8 cellular contexts compared by ENCODE assay signal in genomic region chr1:70355111-70355407, GRCh38. TPM values are rescaled to one million over a fixed set of nuclear protein-coding genes. Genes with fewer than 3 reads are reported as not detected.
A peak's percentile ranks its signal among the peaks of the same experiment; 100 is the strongest.
DNase-seq lines count a peak whose midpoint lies in the region; ATAC-seq and TF ChIP-seq lines count a peak whose summit lies in the region.

No MANE protein-coding gene starts in this region.

- H3K27me3 Mint-ChIP-seq in activated T-helper 1 cell treated with anti-CD3 and anti-CD28 coated beads, Interleukin-12 subunit alpha, Interleukin-12 subunit beta, Interleukin-2, Interleukin-4 antibody, amounts not matched to agents 30 ng/mL and 10 ng/mL and 1 ng/mL, durations not matched to agents 14 hours and 24 hours and 36 hours (ENCODE audit: insufficient read depth) = no peaks in the 10 kb centered on the region

- peaks cover 23% of the 10 kb centered on the region for H3K4me1 Mint-ChIP-seq in activated T-helper 1 cell treated with anti-CD3 and anti-CD28 coated beads, Interleukin-12 subunit alpha, Interleukin-12 subunit beta, Interleukin-2, Interleukin-4 antibody, amounts not matched to agents 30 ng/mL and 10 ng/mL and 1 ng/mL, durations not matched to agents 14 hours and 24 hours and 36 hours (ENCODE audit: low read depth)

- intact Hi-C loops in activated T-helper 1 cell treated with anti-CD3 and anti-CD28 coated beads, Interleukin-12 subunit alpha, Interleukin-12 subunit beta, Interleukin-2, Interleukin-4 antibody, amounts not matched to agents 30 ng/mL and 10 ng/mL and 1 ng/mL, durations not matched to agents 14 hours and 24 hours and 36 hours (cut with micrococcal nuclease) = no loop called here
- intact Hi-C loops in spleen (cut with DNase I; ENCODE audit: low total_unique reads) = loop anchor here (10.0 kb wide), 1 partner anchor 60 kb away; the partner anchor contains the start of gene CTH

- H3K27ac Mint-ChIP-seq in activated T-helper 1 cell treated with anti-CD3 and anti-CD28 coated beads, Interleukin-12 subunit alpha, Interleukin-12 subunit beta, Interleukin-2, Interleukin-4 antibody, amounts not matched to agents 30 ng/mL and 10 ng/mL and 1 ng/mL, durations not matched to agents 14 hours and 24 hours and 36 hours = peak overlapping the region; percentile 95

- TF ChIP-seq CTCF in HFF-Myc (IDR thresholded peaks at IDR 0.05; ENCODE audit: low read depth, low read length, missing control alignments) (no peak), spleen (IDR thresholded peaks at IDR 0.05 in 8 of 11, conservative IDR thresholded peaks at IDR 0.05 in 3 of 11) (no peak)

- no peaks in the 10 kb centered on the region for H3K27me3 ChIP-seq in spleen (replicated peaks in 1 of 7)

- peak overlapping the region; percentile 90 to 96 (median 92) for H3K27ac ChIP-seq in spleen

- H3K36me3 ChIP-seq in spleen = peaks cover 0 to 13% (median 7%) of the 10 kb centered on the region in 6 donors

- peak overlapping the region; percentile 95 for H3K4me3 ChIP-seq in HFF-Myc (replicated peaks; ENCODE audit: low read depth, low read length)
- peak overlapping the region; percentile 100 for H3K4me3 ChIP-seq in iPS-11a (ENCODE audit: low read depth, low read length)
- H3K4me3 ChIP-seq in spleen = peak overlapping the region; percentile 79 to 91 (median 86)

- peaks cover 17% of the 10 kb centered on the region for H3K36me3 Mint-ChIP-seq in activated T-helper 1 cell treated with anti-CD3 and anti-CD28 coated beads, Interleukin-12 subunit alpha, Interleukin-12 subunit beta, Interleukin-2, Interleukin-4 antibody, amounts not matched to agents 30 ng/mL and 10 ng/mL and 1 ng/mL, durations not matched to agents 14 hours and 24 hours and 36 hours (ENCODE audit: low read depth)

- 50 to 70% (median 65%) methylated on average over 6 of the region's 6 CpGs for WGBS in spleen, 5 donors

- H3K9me3 ChIP-seq in spleen = no peaks in the 10 kb centered on the region

- TF ChIP-seq POLR2A in spleen (IDR thresholded peaks at IDR 0.05) = no peak

- DNase-seq in HFF-Myc (ENCODE audit: extremely low read depth, low read depth) (no peak), spleen (no peak), NCI-H82 treated with DMSO at 0.1 percent for 48 hours (lab: John Stamatoyannopoulos, UW; ENCODE audit: unreplicated experiment) (no peak), dedifferentiated amniotic fluid mesenchymal stem cell (ENCODE audit: extremely low spot score) (no peak), NCI-H2081 (lab: John Stamatoyannopoulos, UW) (no peak)
- DNase-seq in activated T-helper 1 cell treated with anti-CD3 and anti-CD28 coated beads, Interleukin-12 subunit alpha, Interleukin-12 subunit beta, Interleukin-2, Interleukin-4 antibody, amounts not matched to agents 30 ng/mL and 10 ng/mL and 1 ng/mL, durations not matched to agents 14 hours and 24 hours and 36 hours (ENCODE audit: low spot score) = no peak

- H3K9me3 Mint-ChIP-seq in activated T-helper 1 cell treated with anti-CD3 and anti-CD28 coated beads, Interleukin-12 subunit alpha, Interleukin-12 subunit beta, Interleukin-2, Interleukin-4 antibody, amounts not matched to agents 30 ng/mL and 10 ng/mL and 1 ng/mL, durations not matched to agents 14 hours and 24 hours and 36 hours = no peaks in the 10 kb centered on the region

- ATAC-seq in HG03175 (IDR thresholded peaks at IDR 0.05; ENCODE audit: unreplicated experiment) = no peak

- peak overlapping the region; percentile 89 for H3K4me3 Mint-ChIP-seq in activated T-helper 1 cell treated with anti-CD3 and anti-CD28 coated beads, Interleukin-12 subunit alpha, Interleukin-12 subunit beta, Interleukin-2, Interleukin-4 antibody, amounts not matched to agents 30 ng/mL and 10 ng/mL and 1 ng/mL, durations not matched to agents 14 hours and 24 hours and 36 hours

- H3K4me1 ChIP-seq in spleen = peaks cover 30 to 55% (median 49%) of the 10 kb centered on the region in 6 donors

RNA-seq across cellular contexts. Expression of gene ANKRD13C, which starts 0.5 kb away (rescaled TPM):
- total RNA-seq in activated T-helper 1 cell treated with anti-CD3 and anti-CD28 coated beads, Interleukin-12 subunit alpha, Interleukin-12 subunit beta, Interleukin-2, Interleukin-4 antibody, amounts not matched to agents 30 ng/mL and 10 ng/mL and 1 ng/mL, durations not matched to agents 14 hours and 24 hours and 36 hours = 25.5 and 26.5 TPM in 2 replicates
- 10 to 100 TPM; 18.9 to 27.7 (median 23.2) TPM for total RNA-seq in spleen
- polyA plus RNA-seq in spleen = 1 to 10 TPM; 7.4 to 9.1 (median 8.2) TPM

RNA-seq across cellular contexts. Expression of gene CTH, which starts 56.0 kb away (rescaled TPM):
- total RNA-seq in activated T-helper 1 cell treated with anti-CD3 and anti-CD28 coated beads, Interleukin-12 subunit alpha, Interleukin-12 subunit beta, Interleukin-2, Interleukin-4 antibody, amounts not matched to agents 30 ng/mL and 10 ng/mL and 1 ng/mL, durations not matched to agents 14 hours and 24 hours and 36 hours = 13.3 and 13.7 TPM in 2 replicates
- total RNA-seq in spleen = 1 to 10 TPM; 1.0 to 2.7 (median 1.3) TPM
- polyA plus RNA-seq in spleen = 1 to 10 TPM in 2 of 3 donors, under 1 TPM in 1; 0.80 to 1.4 (median 1.0) TPM
